Comparison of ENCODE assay signal across 13 cellular contexts in genomic region chr9:110142253-110142652, GRCh38.
A peak's percentile ranks its signal among the peaks of the same experiment; 100 is the strongest.
DNase-seq lines count a peak whose midpoint lies in the region; ATAC-seq and TF ChIP-seq lines count a peak whose summit lies in the region.
"Had no signal": no experiment of that assay in that cellular context is flagged by ENCODE, and none has a peak within 500 bp of the region (broad histone marks: within the 10 kb centered on the region; RNA-seq: fewer than 3 reads in every experiment).

No MANE protein-coding gene starts in this region.

- H3K79me2 ChIP-seq in MM.1S (ENCODE audit: low read length), result peaks cover 92% of the 10 kb centered on the region

- H3K4me1 Mint-ChIP-seq in activated naive CD4-positive, alpha-beta T cell treated with anti-CD3 and anti-CD28 coated beads, Interleukin-2, amount 10 ng/mL, durations not matched to agents 7 days and 5 days, result peaks cover 55% of the 10 kb centered on the region
- peaks cover 29% of the 10 kb centered on the region for H3K4me1 Mint-ChIP-seq in activated naive CD4-positive, alpha-beta T cell treated with anti-CD3 and anti-CD28 coated beads for 36 hours (ENCODE audit: low read depth)

- DNase-seq in activated naive CD4-positive, alpha-beta T cell treated with anti-CD3 and anti-CD28 coated beads, Interleukin-2, amount 10 ng/mL, durations not matched to agents 7 days and 5 days, result no peak
- no peak for DNase-seq in activated naive CD4-positive, alpha-beta T cell treated with anti-CD3 and anti-CD28 coated beads for 36 hours
- DNase-seq in MM.1S, result no peak
- DNase-seq in ascending aorta (ENCODE audit: low spot score in 2 of 2), result no peak
- no peak for DNase-seq in stomach
- no peak for DNase-seq in Peyer's patch
- no peak for DNase-seq in H4 (ENCODE audit: low spot score)
- DNase-seq: CD8-positive, alpha-beta T cell; retina had no signal

- intact Hi-C loops in activated naive CD4-positive, alpha-beta T cell treated with anti-CD3 and anti-CD28 coated beads for 36 hours (cut with micrococcal nuclease), result loop anchor here (2.0 to 10.0 kb wide), 2 partner anchors 15 to 727 kb away; no protein-coding TSS in a partner anchor
- intact Hi-C loops in ascending aorta (cut with DNase I) (loop anchor here (5.0 kb wide), 1 partner anchor 90 kb away; no protein-coding TSS in a partner anchor), stomach (cut with DNase I; ENCODE audit: low total_unique reads) (no loop called here)

- no peaks in the 10 kb centered on the region for H4K20me1 ChIP-seq in MM.1S (ENCODE audit: insufficient read depth, low read length)

- H3K36me3 ChIP-seq in MM.1S (replicated peaks; ENCODE audit: insufficient read depth, low read length), result peaks cover 7% of the 10 kb centered on the region; the same call in 1 of the 2 replicates
- H3K36me3 ChIP-seq in ascending aorta, result peaks cover 16 to 26% of the 10 kb centered on the region in 2 donors
- H3K36me3 ChIP-seq in stomach, result peaks cover 8 to 19% (median 16%) of the 10 kb centered on the region in 4 donors
- no peaks in the 10 kb centered on the region for H3K36me3 ChIP-seq in Peyer's patch
- H3K36me3 ChIP-seq: HAP-1 had no signal

- no peak for TF ChIP-seq EP300 in stomach (IDR thresholded peaks at IDR 0.05)

- peaks cover 67% of the 10 kb centered on the region for H3K4me1 ChIP-seq in MM.1S (ENCODE audit: low read length)
- H3K4me1 ChIP-seq in ascending aorta, result peaks cover 8 to 51% of the 10 kb centered on the region in 2 donors
- peaks cover 8 to 49% (median 30%) of the 10 kb centered on the region in 4 donors for H3K4me1 ChIP-seq in stomach
- peaks cover 0 to 16% (median 4%) of the 10 kb centered on the region in 4 donors for H3K4me1 ChIP-seq in Peyer's patch
- H3K4me1 ChIP-seq: HAP-1 had no signal

- H3K9me3 ChIP-seq in MM.1S (replicated peaks; ENCODE audit: insufficient read depth, low read length), result no peaks in the 10 kb centered on the region
- no peaks in the 10 kb centered on the region for H3K9me3 ChIP-seq in ascending aorta
- H3K9me3 ChIP-seq in stomach, result no peaks in the 10 kb centered on the region
- no peaks in the 10 kb centered on the region for H3K9me3 ChIP-seq in Peyer's patch
- H3K9me3 ChIP-seq: HAP-1 had no signal

- H3K36me3 Mint-ChIP-seq in activated naive CD4-positive, alpha-beta T cell treated with anti-CD3 and anti-CD28 coated beads, Interleukin-2, amount 10 ng/mL, durations not matched to agents 7 days and 5 days, result peaks cover 57% of the 10 kb centered on the region
- peaks cover 9% of the 10 kb centered on the region for H3K36me3 Mint-ChIP-seq in activated naive CD4-positive, alpha-beta T cell treated with anti-CD3 and anti-CD28 coated beads for 36 hours (ENCODE audit: low read depth)
- H3K36me3 Mint-ChIP-seq: CD8-positive, alpha-beta T cell had no signal

- H3K27me3 ChIP-seq in MM.1S (replicated peaks; ENCODE audit: insufficient read depth, low read length) (no peaks in the 10 kb centered on the region), ascending aorta (no peaks in the 10 kb centered on the region), stomach (no peaks in the 10 kb centered on the region), Peyer's patch (no peaks in the 10 kb centered on the region)

- H3K27ac ChIP-seq in MM.1S (ENCODE audit: low read length), result peak overlapping the region; percentile 95
- H3K27ac ChIP-seq in ascending aorta, result peak overlapping the region; percentile 40 to 42
- peak overlapping the region in 3 of 5 donors; percentile 7 to 71 (median 60) for H3K27ac ChIP-seq in stomach
- H3K27ac ChIP-seq in Peyer's patch, result peak overlapping the region in 1 of 4 donors; percentile 73
- H3K27ac ChIP-seq: SK-N-MC had no signal

- no peaks in the 10 kb centered on the region for H3K27me3 Mint-ChIP-seq in activated naive CD4-positive, alpha-beta T cell treated with anti-CD3 and anti-CD28 coated beads, Interleukin-2, amount 10 ng/mL, durations not matched to agents 7 days and 5 days
- H3K27me3 Mint-ChIP-seq in activated naive CD4-positive, alpha-beta T cell treated with anti-CD3 and anti-CD28 coated beads for 36 hours (ENCODE audit: low read depth), result no peaks in the 10 kb centered on the region

- no peaks in the 10 kb centered on the region for H3K9me3 Mint-ChIP-seq in activated naive CD4-positive, alpha-beta T cell treated with anti-CD3 and anti-CD28 coated beads, Interleukin-2, amount 10 ng/mL, durations not matched to agents 7 days and 5 days
- H3K9me3 Mint-ChIP-seq in activated naive CD4-positive, alpha-beta T cell treated with anti-CD3 and anti-CD28 coated beads for 36 hours, result no peaks in the 10 kb centered on the region
- H3K9me3 Mint-ChIP-seq: CD8-positive, alpha-beta T cell; mesothelial cell of epicardium had no signal

- peak overlapping the region; percentile 97 for H3K27ac Mint-ChIP-seq in activated naive CD4-positive, alpha-beta T cell treated with anti-CD3 and anti-CD28 coated beads, Interleukin-2, amount 10 ng/mL, durations not matched to agents 7 days and 5 days
- no peak overlapping the region for H3K27ac Mint-ChIP-seq in activated naive CD4-positive, alpha-beta T cell treated with anti-CD3 and anti-CD28 coated beads for 36 hours
- H3K27ac Mint-ChIP-seq: CD8-positive, alpha-beta T cell had no signal

- TF ChIP-seq POLR2A in stomach (IDR thresholded peaks at IDR 0.05), result no peak
- TF ChIP-seq POLR2A in Peyer's patch (IDR thresholded peaks at IDR 0.05), result no peak

- H2AFZ ChIP-seq in MM.1S (ENCODE audit: low read length), result no peak overlapping the region

- H3K4me3 ChIP-seq in MM.1S (ENCODE audit: low read length) (peak overlapping the region; percentile 28), ascending aorta (no peak overlapping the region), stomach (no peak overlapping the region), Peyer's patch (no peak overlapping the region)
- H3K4me3 ChIP-seq: HAP-1, SK-N-MC had no signal

- no peak for TF ChIP-seq CTCF in MM.1S (IDR thresholded peaks at IDR 0.05; ENCODE audit: low read length)
- no peak for TF ChIP-seq CTCF in ascending aorta (IDR thresholded peaks at IDR 0.05)
- TF ChIP-seq CTCF in stomach (IDR thresholded peaks at IDR 0.05), result no peak
- no peak for TF ChIP-seq CTCF in Peyer's patch (IDR thresholded peaks at IDR 0.05)

- CTCF ChIA-PET in activated naive CD4-positive, alpha-beta T cell treated with anti-CD3 and anti-CD28 coated beads, Interleukin-2, amount 10 ng/mL, durations not matched to agents 7 days and 5 days (lab: Charles Lee), result interaction anchor here (0.7 to 4.3 kb wide), 10 partner anchors 10 to 256 kb away, joined by 3 to 41 read pairs (median 4); no protein-coding TSS in a partner anchor
- CTCF ChIA-PET in activated naive CD4-positive, alpha-beta T cell treated with anti-CD3 and anti-CD28 coated beads for 36 hours (lab: Charles Lee), result interaction anchor here (0.8 to 1.5 kb wide), 3 partner anchors 9 to 239 kb away, joined by 3 to 5 read pairs (median 3); no protein-coding TSS in a partner anchor

- 75 to 98% (median 95%) methylated on average over 3 of the region's 3 CpGs for WGBS in stomach, 5 donors

- ATAC-seq in HG03280 (IDR thresholded peaks at IDR 0.05; ENCODE audit: unreplicated experiment), result no peak
- ATAC-seq: CD8-positive, alpha-beta T cell had no signal

- no peaks in the 10 kb centered on the region for H3K9me2 ChIP-seq in MM.1S (replicated peaks; ENCODE audit: insufficient read depth, low read length)

- peaks cover 32% of the 10 kb centered on the region for H3F3A ChIP-seq in MM.1S (ENCODE audit: insufficient read depth, low read length)

- no peak overlapping the region for H3K4me3 Mint-ChIP-seq in activated naive CD4-positive, alpha-beta T cell treated with anti-CD3 and anti-CD28 coated beads, Interleukin-2, amount 10 ng/mL, durations not matched to agents 7 days and 5 days
- no peak overlapping the region for H3K4me3 Mint-ChIP-seq in activated naive CD4-positive, alpha-beta T cell treated with anti-CD3 and anti-CD28 coated beads for 36 hours
- H3K4me3 Mint-ChIP-seq: CD8-positive, alpha-beta T cell; mesothelial cell of epicardium had no signal

- peak overlapping the region; percentile 39 for H3K9ac ChIP-seq in MM.1S (ENCODE audit: low read length)

- peak overlapping the region; percentile 75 for H3K4me2 ChIP-seq in MM.1S (ENCODE audit: low read depth, low read length)
